1 cellular context compared by ENCODE assay signal in genomic region chr6:3455121-3455489, GRCh38.
TF ChIP-seq lines count a peak whose summit lies in the region.

No MANE protein-coding gene starts in this region.

TF ChIP-seq in H1, 55 proteins besides CTCF, POLR2A, EP300 and RAD21 (continued from another document):
- TF ChIP-seq, protein P1, sequence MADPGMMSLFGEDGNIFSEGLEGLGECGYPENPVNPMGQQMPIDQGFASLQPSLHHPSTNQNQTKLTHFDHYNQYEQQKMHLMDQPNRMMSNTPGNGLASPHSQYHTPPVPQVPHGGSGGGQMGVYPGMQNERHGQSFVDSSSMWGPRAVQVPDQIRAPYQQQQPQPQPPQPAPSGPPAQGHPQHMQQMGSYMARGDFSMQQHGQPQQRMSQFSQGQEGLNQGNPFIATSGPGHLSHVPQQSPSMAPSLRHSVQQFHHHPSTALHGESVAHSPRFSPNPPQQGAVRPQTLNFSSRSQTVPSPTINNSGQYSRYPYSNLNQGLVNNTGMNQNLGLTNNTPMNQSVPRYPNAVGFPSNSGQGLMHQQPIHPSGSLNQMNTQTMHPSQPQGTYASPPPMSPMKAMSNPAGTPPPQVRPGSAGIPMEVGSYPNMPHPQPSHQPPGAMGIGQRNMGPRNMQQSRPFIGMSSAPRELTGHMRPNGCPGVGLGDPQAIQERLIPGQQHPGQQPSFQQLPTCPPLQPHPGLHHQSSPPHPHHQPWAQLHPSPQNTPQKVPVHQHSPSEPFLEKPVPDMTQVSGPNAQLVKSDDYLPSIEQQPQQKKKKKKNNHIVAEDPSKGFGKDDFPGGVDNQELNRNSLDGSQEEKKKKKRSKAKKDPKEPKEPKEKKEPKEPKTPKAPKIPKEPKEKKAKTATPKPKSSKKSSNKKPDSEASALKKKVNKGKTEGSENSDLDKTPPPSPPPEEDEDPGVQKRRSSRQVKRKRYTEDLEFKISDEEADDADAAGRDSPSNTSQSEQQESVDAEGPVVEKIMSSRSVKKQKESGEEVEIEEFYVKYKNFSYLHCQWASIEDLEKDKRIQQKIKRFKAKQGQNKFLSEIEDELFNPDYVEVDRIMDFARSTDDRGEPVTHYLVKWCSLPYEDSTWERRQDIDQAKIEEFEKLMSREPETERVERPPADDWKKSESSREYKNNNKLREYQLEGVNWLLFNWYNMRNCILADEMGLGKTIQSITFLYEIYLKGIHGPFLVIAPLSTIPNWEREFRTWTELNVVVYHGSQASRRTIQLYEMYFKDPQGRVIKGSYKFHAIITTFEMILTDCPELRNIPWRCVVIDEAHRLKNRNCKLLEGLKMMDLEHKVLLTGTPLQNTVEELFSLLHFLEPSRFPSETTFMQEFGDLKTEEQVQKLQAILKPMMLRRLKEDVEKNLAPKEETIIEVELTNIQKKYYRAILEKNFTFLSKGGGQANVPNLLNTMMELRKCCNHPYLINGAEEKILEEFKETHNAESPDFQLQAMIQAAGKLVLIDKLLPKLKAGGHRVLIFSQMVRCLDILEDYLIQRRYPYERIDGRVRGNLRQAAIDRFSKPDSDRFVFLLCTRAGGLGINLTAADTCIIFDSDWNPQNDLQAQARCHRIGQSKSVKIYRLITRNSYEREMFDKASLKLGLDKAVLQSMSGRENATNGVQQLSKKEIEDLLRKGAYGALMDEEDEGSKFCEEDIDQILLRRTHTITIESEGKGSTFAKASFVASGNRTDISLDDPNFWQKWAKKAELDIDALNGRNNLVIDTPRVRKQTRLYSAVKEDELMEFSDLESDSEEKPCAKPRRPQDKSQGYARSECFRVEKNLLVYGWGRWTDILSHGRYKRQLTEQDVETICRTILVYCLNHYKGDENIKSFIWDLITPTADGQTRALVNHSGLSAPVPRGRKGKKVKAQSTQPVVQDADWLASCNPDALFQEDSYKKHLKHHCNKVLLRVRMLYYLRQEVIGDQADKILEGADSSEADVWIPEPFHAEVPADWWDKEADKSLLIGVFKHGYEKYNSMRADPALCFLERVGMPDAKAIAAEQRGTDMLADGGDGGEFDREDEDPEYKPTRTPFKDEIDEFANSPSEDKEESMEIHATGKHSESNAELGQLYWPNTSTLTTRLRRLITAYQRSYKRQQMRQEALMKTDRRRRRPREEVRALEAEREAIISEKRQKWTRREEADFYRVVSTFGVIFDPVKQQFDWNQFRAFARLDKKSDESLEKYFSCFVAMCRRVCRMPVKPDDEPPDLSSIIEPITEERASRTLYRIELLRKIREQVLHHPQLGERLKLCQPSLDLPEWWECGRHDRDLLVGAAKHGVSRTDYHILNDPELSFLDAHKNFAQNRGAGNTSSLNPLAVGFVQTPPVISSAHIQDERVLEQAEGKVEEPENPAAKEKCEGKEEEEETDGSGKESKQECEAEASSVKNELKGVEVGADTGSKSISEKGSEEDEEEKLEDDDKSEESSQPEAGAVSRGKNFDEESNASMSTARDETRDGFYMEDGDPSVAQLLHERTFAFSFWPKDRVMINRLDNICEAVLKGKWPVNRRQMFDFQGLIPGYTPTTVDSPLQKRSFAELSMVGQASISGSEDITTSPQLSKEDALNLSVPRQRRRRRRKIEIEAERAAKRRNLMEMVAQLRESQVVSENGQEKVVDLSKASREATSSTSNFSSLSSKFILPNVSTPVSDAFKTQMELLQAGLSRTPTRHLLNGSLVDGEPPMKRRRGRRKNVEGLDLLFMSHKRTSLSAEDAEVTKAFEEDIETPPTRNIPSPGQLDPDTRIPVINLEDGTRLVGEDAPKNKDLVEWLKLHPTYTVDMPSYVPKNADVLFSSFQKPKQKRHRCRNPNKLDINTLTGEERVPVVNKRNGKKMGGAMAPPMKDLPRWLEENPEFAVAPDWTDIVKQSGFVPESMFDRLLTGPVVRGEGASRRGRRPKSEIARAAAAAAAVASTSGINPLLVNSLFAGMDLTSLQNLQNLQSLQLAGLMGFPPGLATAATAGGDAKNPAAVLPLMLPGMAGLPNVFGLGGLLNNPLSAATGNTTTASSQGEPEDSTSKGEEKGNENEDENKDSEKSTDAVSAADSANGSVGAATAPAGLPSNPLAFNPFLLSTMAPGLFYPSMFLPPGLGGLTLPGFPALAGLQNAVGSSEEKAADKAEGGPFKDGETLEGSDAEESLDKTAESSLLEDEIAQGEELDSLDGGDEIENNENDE (IDR thresholded peaks at IDR 0.05; ENCODE audit: insufficient replicate concordance, low read length): no peak
